10 cellular contexts compared by ENCODE assay signal in the genomic region with DNA sequence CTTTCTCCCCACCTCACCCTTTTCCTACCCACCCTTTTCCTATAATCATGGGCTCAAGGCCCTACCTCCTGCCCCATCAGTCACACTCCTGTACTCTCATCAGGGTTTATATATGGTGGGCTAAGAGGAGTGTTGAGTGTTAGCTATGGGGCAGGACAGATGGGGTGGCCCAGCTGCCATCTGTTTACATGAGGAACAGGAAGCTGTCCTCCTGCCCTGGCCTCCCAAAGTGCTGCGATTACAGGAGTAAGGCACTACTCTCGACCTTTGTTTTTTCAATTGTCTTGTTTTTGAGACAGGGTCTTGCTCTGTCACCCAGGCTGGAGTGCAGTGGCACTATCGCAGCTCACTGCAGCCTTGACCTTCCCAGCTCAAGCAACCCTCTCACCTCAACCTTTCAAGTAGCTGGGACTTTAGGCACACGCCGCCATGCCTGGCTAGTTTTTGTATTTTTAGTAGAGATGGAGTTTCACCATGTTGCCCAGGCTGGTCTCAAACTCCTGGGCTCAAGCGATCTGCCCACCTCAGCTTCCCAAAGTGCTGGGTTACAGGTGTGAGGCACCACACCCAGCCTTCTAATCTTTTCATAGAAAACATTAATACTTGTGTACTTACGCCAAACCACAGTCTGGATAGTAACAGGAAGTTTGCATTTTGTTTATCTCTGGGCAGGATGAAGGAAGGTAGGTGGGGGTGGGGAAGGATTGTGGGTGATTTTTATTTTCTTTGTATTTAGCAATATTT. TPM values are rescaled to one million over a fixed set of nuclear protein-coding genes. Genes with fewer than 3 reads are reported as not detected.
DNase-seq lines count a peak whose midpoint lies in the region; ATAC-seq, FAIRE-seq and TF ChIP-seq lines count a peak whose summit lies in the region.
"Had no signal": no experiment of that assay in that cellular context is flagged by ENCODE, and none has a peak within 500 bp of the region (broad histone marks: within the 10 kb centered on the region; RNA-seq: fewer than 3 reads in every experiment).

No MANE protein-coding gene starts in this region.

- no peak overlapping the region for H2AFZ ChIP-seq in HepG2 (ENCODE audit: low read length)

- H3K4me3 Mint-ChIP-seq in T-helper 1 cell treated with Interleukin-12 subunit alpha and Interleukin-12 subunit beta and Interleukin-4 antibody, amounts not matched to agents 30 μg/mL and 1 μg/mL, for 36 hours = peak overlapping the region; percentile 91
- peak overlapping the region; percentile 88 to 91 (median 89) for H3K4me3 Mint-ChIP-seq in immature natural killer cell

- WGBS in HepG2 (ENCODE audit: low lambda C conversion rate) = 50% methylated on average over 7 of the region's 7 CpGs
- 78% methylated on average over 7 of the region's 7 CpGs for WGBS in right lobe of liver (ENCODE audit: insufficient coverage, low coverage, low lambda C conversion rate, missing lambda C conversion rate)
- 73 to 81% methylated on average over 7 of the region's 7 CpGs for WGBS in upper lobe of left lung, 2 donors

- TF ChIP-seq CTCF in HepG2 (CRISPR knock-in tag; IDR thresholded peaks at IDR 0.05) = no peak
- no peak for TF ChIP-seq CTCF in right lobe of liver (IDR thresholded peaks at IDR 0.05)
- TF ChIP-seq CTCF in coronary artery (IDR thresholded peaks at IDR 0.05) = no peak
- TF ChIP-seq CTCF in upper lobe of left lung (IDR thresholded peaks at IDR 0.05) = no peak

- no peaks in the 10 kb centered on the region for H3K27me3 Mint-ChIP-seq in T-helper 1 cell treated with Interleukin-12 subunit alpha and Interleukin-12 subunit beta and Interleukin-4 antibody, amounts not matched to agents 30 μg/mL and 1 μg/mL, for 36 hours (ENCODE audit: low read depth)
- H3K27me3 Mint-ChIP-seq in immature natural killer cell (ENCODE audit: low read depth in 3 of 3) = peaks cover 10 to 18% (median 14%) of the 10 kb centered on the region in 3 donors

- peak overlapping the region; percentile 26; the same call in 1 of the 2 replicates for H3K4me2 ChIP-seq in HepG2 (ENCODE audit: low read depth, low read length)

- TF ChIP-seq POLR2A in HepG2 (IDR thresholded peaks at IDR 0.05; ENCODE audit: insufficient read depth in 1 of 2, low read depth in 2 of 2, low read length in 2 of 2) (no peak), right lobe of liver (IDR thresholded peaks at IDR 0.05) (no peak), upper lobe of left lung (IDR thresholded peaks at IDR 0.05) (no peak)

- peaks cover 45% of the 10 kb centered on the region for H3K4me1 ChIP-seq in HepG2 (ENCODE audit: insufficient read depth, low read length)
- peaks cover 0 to 26% (median 10%) of the 10 kb centered on the region in 4 donors for H3K4me1 ChIP-seq in right lobe of liver
- peaks cover 44 to 67% (median 50%) of the 10 kb centered on the region in 4 donors for H3K4me1 ChIP-seq in upper lobe of left lung

- H4K20me1 ChIP-seq in HepG2 (ENCODE audit: insufficient read depth, low read length) = no peaks in the 10 kb centered on the region

- H3K9me3 ChIP-seq in HepG2 (ENCODE audit: low read length) (no peaks in the 10 kb centered on the region), right lobe of liver (no peaks in the 10 kb centered on the region), upper lobe of left lung (no peaks in the 10 kb centered on the region)

- BruUV-seq in HepG2 (replicated peaks; lab: Mats Ljungman, UMichigan) = no TSS peak

- peaks cover 54% of the 10 kb centered on the region for H3K4me1 Mint-ChIP-seq in T-helper 1 cell treated with Interleukin-12 subunit alpha and Interleukin-12 subunit beta and Interleukin-4 antibody, amounts not matched to agents 30 μg/mL and 1 μg/mL, for 36 hours (ENCODE audit: low read depth)
- H3K4me1 Mint-ChIP-seq in immature natural killer cell = peaks cover 38 to 40% of the 10 kb centered on the region in 2 donors

- POLR2A ChIA-PET in HepG2 (lab: Yijun Ruan, JAX) = interaction anchor here (1.0 to 5.7 kb wide), 5 partner anchors 12 to 140 kb away, joined by 3 to 54 read pairs (median 3); a partner anchor contains a TSS

- H3K36me3 ChIP-seq in HepG2 (replicated peaks in 1 of 2; ENCODE audit: control insufficient read depth in 1 of 2, insufficient read depth in 2 of 2, low read length in 2 of 2) = no peaks in the 10 kb centered on the region
- H3K36me3 ChIP-seq in right lobe of liver = no peaks in the 10 kb centered on the region
- H3K36me3 ChIP-seq in upper lobe of left lung = no peaks in the 10 kb centered on the region

- in situ Hi-C loops in HepG2 (cut with HindIII; ENCODE audit: extremely low pct_ligation_motif_present, low pct_unique_long_range_greater_than_20kb) = loop anchor here (5.0 kb wide), 2 partner anchors 141 to 181 kb away; no protein-coding TSS in a partner anchor

- H3K27ac Mint-ChIP-seq in T-helper 1 cell treated with Interleukin-12 subunit alpha and Interleukin-12 subunit beta and Interleukin-4 antibody, amounts not matched to agents 30 μg/mL and 1 μg/mL, for 36 hours = peak overlapping the region; percentile 99
- peak overlapping the region; percentile 68 to 92 (median 78) for H3K27ac Mint-ChIP-seq in immature natural killer cell

- no peak for TF ChIP-seq EP300 in HepG2 (IDR thresholded peaks at IDR 0.05; ENCODE audit: low read depth in 2 of 2, low read length in 2 of 2)
- no peak for TF ChIP-seq EP300 in HepG2 (CRISPR knock-in tag; IDR thresholded peaks at IDR 0.05; ENCODE audit: borderline replicate concordance)
- no peak for TF ChIP-seq EP300 in upper lobe of left lung (IDR thresholded peaks at IDR 0.05)

- no peak overlapping the region for H3K27ac ChIP-seq in HepG2 (ENCODE audit: extremely low read length, insufficient read depth, low read length)
- H3K27ac ChIP-seq in right lobe of liver = no peak overlapping the region
- H3K27ac ChIP-seq in coronary artery = no peak overlapping the region
- H3K27ac ChIP-seq in upper lobe of left lung = peak overlapping the region in 2 of 4 donors; percentile 86 to 92

- FAIRE-seq in HepG2 (lab: Jason Lieb, UNC) = no peak

- ATAC-seq in HepG2 (no peak), right lobe of liver (no peak), HG03378 (IDR thresholded peaks at IDR 0.05; ENCODE audit: unreplicated experiment) (no peak), upper lobe of left lung (ENCODE audit: low FRiP score in 2 of 2) (no peak), HG02884 (IDR thresholded peaks at IDR 0.05; ENCODE audit: unreplicated experiment) (no peak)

- TF ChIP-seq RAD21 in HepG2 (CRISPR knock-in tag; IDR thresholded peaks at IDR 0.05) = no peak

- no peak overlapping the region for H3K4me3 ChIP-seq in HepG2 (replicated peaks in 1 of 3; ENCODE audit: insufficient read depth in 1 of 3, low read depth in 2 of 3, low read length in 3 of 3)
- H3K4me3 ChIP-seq in right lobe of liver = no peak overlapping the region
- H3K4me3 ChIP-seq in coronary artery = no peak overlapping the region
- H3K4me3 ChIP-seq in upper lobe of left lung = peak overlapping the region in 1 of 4 donors; percentile 79

- peaks cover 4% of the 10 kb centered on the region in 2 experiments; a peak in 2 of 5 replicates for H3K27me3 ChIP-seq in HepG2 (ENCODE audit: control insufficient read depth in 1 of 2, insufficient read depth in 2 of 2, low read length in 2 of 2)
- H3K27me3 ChIP-seq in right lobe of liver = no peaks in the 10 kb centered on the region
- H3K27me3 ChIP-seq in upper lobe of left lung = peaks cover 0 to 5% (median 0%) of the 10 kb centered on the region in 4 donors

- H3K79me2 ChIP-seq in HepG2 (ENCODE audit: insufficient read depth, low read length) = no peaks in the 10 kb centered on the region

- intact Hi-C loops in HepG2 (cut with micrococcal nuclease; ENCODE audit: unreplicated experiment) (loop anchor here (5.0 to 10.0 kb wide), 2 partner anchors 201 to 263 kb away; no protein-coding TSS in a partner anchor), right lobe of liver (cut with DNase I) (loop anchor here (5.0 to 10.0 kb wide), 4 partner anchors 53 to 186 kb away; a partner anchor contains a TSS)

- H3K9ac ChIP-seq in HepG2 (ENCODE audit: insufficient read depth, low read depth, low read length) = no peak overlapping the region

- H3K36me3 Mint-ChIP-seq in T-helper 1 cell treated with Interleukin-12 subunit alpha and Interleukin-12 subunit beta and Interleukin-4 antibody, amounts not matched to agents 30 μg/mL and 1 μg/mL, for 36 hours (ENCODE audit: low read depth) = peaks cover 39% of the 10 kb centered on the region
- no peaks in the 10 kb centered on the region for H3K36me3 Mint-ChIP-seq in immature natural killer cell

- no peak for DNase-seq in HepG2 (ENCODE audit: low spot score)
- DNase-seq in right lobe of liver = no peak
- DNase-seq in immature natural killer cell = no peak
- no peak for DNase-seq in coronary artery (ENCODE audit: low spot score)
- DNase-seq in upper lobe of left lung = no peak
- DNase-seq: cortex of kidney, NCI-H446 treated with DMSO at 0.1 percent for 48 hours had no signal

- CTCF ChIA-PET in HepG2 (lab: Yijun Ruan, JAX; ENCODE audit: low intra/inter-chr PET ratio, low total read pairs) = interaction anchor here (1.1 kb wide), 1 partner anchor 27 kb away, joined by 3 read pairs; no protein-coding TSS in a partner anchor

- H3K9me3 Mint-ChIP-seq in T-helper 1 cell treated with Interleukin-12 subunit alpha and Interleukin-12 subunit beta and Interleukin-4 antibody, amounts not matched to agents 30 μg/mL and 1 μg/mL, for 36 hours = no peaks in the 10 kb centered on the region
- H3K9me3 Mint-ChIP-seq in immature natural killer cell = peaks cover 0 to 2% (median 0%) of the 10 kb centered on the region in 6 donors

RNA-seq across cellular contexts. Expression of a gene that starts 1.6 kb away (rescaled TPM):
- total RNA-seq in HepG2 (2016; rRNA removed; fragmentation: Illumina TruSeq; extraction: Trizol) (6.2 and 7.8 TPM in 2 replicates), right lobe of liver (10 to 100 TPM in 4 of 6 experiments, 1 to 10 TPM in 2; 9.5 to 16.3 (median 10.6) TPM), upper lobe of left lung (10 to 100 TPM; 29.9 to 49.2 (median 35.6) TPM)
- 3.2 TPM in 2 replicates for total RNA-seq in HepG2 (2016; cell fraction: cytosol; rRNA removed; fragmentation: Illumina TruSeq; extraction: Trizol; ENCODE audit: low read depth)
- 6.8 and 9.0 TPM in 2 replicates for total RNA-seq in HepG2 (2016; cell fraction: insoluble cytoplasmic fraction; rRNA removed; fragmentation: Illumina TruSeq; extraction: Trizol)
- total RNA-seq in HepG2 (2016; cell fraction: membrane; rRNA removed; fragmentation: Illumina TruSeq; extraction: Trizol) = 4.6 and 4.9 TPM in 2 replicates
- 4.8 and 4.9 TPM in 2 replicates for total RNA-seq in HepG2 (2016; cell fraction: nucleus; rRNA removed; fragmentation: Illumina TruSeq; extraction: Trizol)
- polyA plus RNA-seq in HepG2 (2011; rRNA removed) (8.2 and 10.3 TPM in 2 replicates), immature natural killer cell (10 to 100 TPM; 44.9 to 53.7 (median 49.4) TPM)
- 9.8 and 13.8 TPM in 2 replicates for polyA plus RNA-seq in HepG2 (2011; cell fraction: cytosol; rRNA removed)
- 22.9 and 28.2 TPM in 2 replicates for polyA plus RNA-seq in HepG2 (2011; cell fraction: nucleus; rRNA removed)
- polyA plus RNA-seq in HepG2 (2012) = 5.3 TPM in 2 replicates
- 3.1 and 3.6 TPM in 2 replicates for polyA plus RNA-seq in HepG2 (2016; cell fraction: cytosol; fragmentation: Illumina TruSeq; extraction: Trizol; ENCODE audit: low read depth)
- polyA plus RNA-seq in HepG2 (2016; cell fraction: insoluble cytoplasmic fraction; fragmentation: Illumina TruSeq; extraction: Trizol; ENCODE audit: low read depth) = 5.3 and 5.9 TPM in 2 replicates
- polyA plus RNA-seq in HepG2 (2016; cell fraction: membrane; fragmentation: Illumina TruSeq; extraction: Trizol; ENCODE audit: low read depth) = 3.2 and 3.8 TPM in 2 replicates
- 11.5 and 13.8 TPM in 2 replicates for polyA plus RNA-seq in HepG2 (2016; cell fraction: nucleus; fragmentation: Illumina TruSeq; extraction: Trizol; ENCODE audit: insufficient read depth, low read depth)
- polyA minus RNA-seq in HepG2 (2011; rRNA and poly(A)+ RNA removed; ENCODE audit: low replicate concordance) = 3.4 and 5.6 TPM in 2 replicates
- 4.1 and 5.0 TPM in 2 replicates for polyA minus RNA-seq in HepG2 (2011; cell fraction: cytosol; rRNA and poly(A)+ RNA removed)
- polyA minus RNA-seq in HepG2 (2011; cell fraction: nucleus; rRNA and poly(A)+ RNA removed) = 5.0 TPM in 2 replicates

RNA-seq across cellular contexts. Expression of a gene that starts 1.7 kb away (rescaled TPM):
- 1.5 and 3.9 TPM in 2 replicates for total RNA-seq in HepG2 (2016; rRNA removed; fragmentation: Illumina TruSeq; extraction: Trizol)
- 0.81 and 0.88 TPM in 2 replicates for total RNA-seq in HepG2 (2016; cell fraction: cytosol; rRNA removed; fragmentation: Illumina TruSeq; extraction: Trizol; ENCODE audit: low read depth)
- 1.2 and 3.5 TPM in 2 replicates for total RNA-seq in HepG2 (2016; cell fraction: insoluble cytoplasmic fraction; rRNA removed; fragmentation: Illumina TruSeq; extraction: Trizol)
- 1.9 and 2.3 TPM in 2 replicates for total RNA-seq in HepG2 (2016; cell fraction: membrane; rRNA removed; fragmentation: Illumina TruSeq; extraction: Trizol)
- 4.6 and 4.8 TPM in 2 replicates for total RNA-seq in HepG2 (2016; cell fraction: nucleus; rRNA removed; fragmentation: Illumina TruSeq; extraction: Trizol)
- 9.3 and 10.9 TPM in 2 replicates for polyA plus RNA-seq in HepG2 (2011; rRNA removed)
- polyA plus RNA-seq in HepG2 (2011; cell fraction: cytosol; rRNA removed) = 3.2 and 6.0 TPM in 2 replicates
- 173 and 222 TPM in 2 replicates for polyA plus RNA-seq in HepG2 (2011; cell fraction: nucleus; rRNA removed)
- polyA plus RNA-seq in HepG2 (2012) = 5.8 and 7.5 TPM in 2 replicates
- polyA plus RNA-seq in HepG2 (2016; cell fraction: cytosol; fragmentation: Illumina TruSeq; extraction: Trizol; ENCODE audit: low read depth) = 0.17 and 0.29 TPM in 2 replicates
- 2.0 and 2.2 TPM in 2 replicates for polyA plus RNA-seq in HepG2 (2016; cell fraction: insoluble cytoplasmic fraction; fragmentation: Illumina TruSeq; extraction: Trizol; ENCODE audit: low read depth)
- 0.58 and 0.92 TPM in 2 replicates for polyA plus RNA-seq in HepG2 (2016; cell fraction: membrane; fragmentation: Illumina TruSeq; extraction: Trizol; ENCODE audit: low read depth)
- 9.5 and 16.0 TPM in 2 replicates for polyA plus RNA-seq in HepG2 (2016; cell fraction: nucleus; fragmentation: Illumina TruSeq; extraction: Trizol; ENCODE audit: insufficient read depth, low read depth)
- 4.6 and 9.2 TPM in 2 replicates for polyA minus RNA-seq in HepG2 (2011; rRNA and poly(A)+ RNA removed; ENCODE audit: low replicate concordance)
- 2.9 and 3.2 TPM in 2 replicates for polyA minus RNA-seq in HepG2 (2011; cell fraction: cytosol; rRNA and poly(A)+ RNA removed)
- polyA minus RNA-seq in HepG2 (2011; cell fraction: nucleus; rRNA and poly(A)+ RNA removed) = 19.1 and 22.3 TPM in 2 replicates
- 10 to 100 TPM in 4 of 6 experiments, 1 to 10 TPM in 2; 6.1 to 15.0 (median 11.6) TPM for total RNA-seq in right lobe of liver
- 1 to 10 TPM; 3.8 to 7.4 (median 5.7) TPM for polyA plus RNA-seq in immature natural killer cell
- total RNA-seq in upper lobe of left lung = 100 to 1,000 TPM in 1 of 6 donors, 10 to 100 TPM in 5; 24.0 to 114 (median 28.5) TPM

RNA-seq across cellular contexts. Expression of a gene that starts 6.5 kb away (rescaled TPM):
- total RNA-seq in HepG2 (2016; rRNA removed; fragmentation: Illumina TruSeq; extraction: Trizol) (0.41 and 3.5 TPM in 2 replicates), right lobe of liver (10 to 100 TPM; 10.4 to 44.1 (median 30.1) TPM), upper lobe of left lung (100 to 1,000 TPM in 2 of 6 donors, 10 to 100 TPM in 4; 33.4 to 784 (median 70.1) TPM)
- 0.44 and 1.0 TPM in 2 replicates for total RNA-seq in HepG2 (2016; cell fraction: cytosol; rRNA removed; fragmentation: Illumina TruSeq; extraction: Trizol; ENCODE audit: low read depth)
- total RNA-seq in HepG2 (2016; cell fraction: insoluble cytoplasmic fraction; rRNA removed; fragmentation: Illumina TruSeq; extraction: Trizol) = 0.79 and 3.2 TPM in 2 replicates
- total RNA-seq in HepG2 (2016; cell fraction: membrane; rRNA removed; fragmentation: Illumina TruSeq; extraction: Trizol) = 0.59 and 0.68 TPM in 2 replicates
- 4.6 and 5.3 TPM in 2 replicates for total RNA-seq in HepG2 (2016; cell fraction: nucleus; rRNA removed; fragmentation: Illumina TruSeq; extraction: Trizol)
- polyA plus RNA-seq in HepG2 (2011; rRNA removed) (16.9 and 17.9 TPM in 2 replicates), immature natural killer cell (not detected)
- 1.8 and 2.3 TPM in 2 replicates for polyA plus RNA-seq in HepG2 (2011; cell fraction: cytosol; rRNA removed)
- 319 and 364 TPM in 2 replicates for polyA plus RNA-seq in HepG2 (2011; cell fraction: nucleus; rRNA removed)
- 12.3 and 18.7 TPM in 2 replicates for polyA plus RNA-seq in HepG2 (2012)
- 0.77 TPM in 1 of 2 replicates, not detected in the other for polyA plus RNA-seq in HepG2 (2016; cell fraction: cytosol; fragmentation: Illumina TruSeq; extraction: Trizol; ENCODE audit: low read depth)
- polyA plus RNA-seq in HepG2 (2016; cell fraction: insoluble cytoplasmic fraction; fragmentation: Illumina TruSeq; extraction: Trizol; ENCODE audit: low read depth) = 0.87 and 1.1 TPM in 2 replicates
- 0.36 and 0.41 TPM in 2 replicates for polyA plus RNA-seq in HepG2 (2016; cell fraction: membrane; fragmentation: Illumina TruSeq; extraction: Trizol; ENCODE audit: low read depth)
- polyA plus RNA-seq in HepG2 (2016; cell fraction: nucleus; fragmentation: Illumina TruSeq; extraction: Trizol; ENCODE audit: insufficient read depth, low read depth) = 18.4 and 20.6 TPM in 2 replicates
- 7.7 and 14.1 TPM in 2 replicates for polyA minus RNA-seq in HepG2 (2011; rRNA and poly(A)+ RNA removed; ENCODE audit: low replicate concordance)
- 1.1 TPM in 1 of 2 replicates, not detected in the other for polyA minus RNA-seq in HepG2 (2011; cell fraction: cytosol; rRNA and poly(A)+ RNA removed)
- polyA minus RNA-seq in HepG2 (2011; cell fraction: nucleus; rRNA and poly(A)+ RNA removed) = 19.5 and 25.2 TPM in 2 replicates

RNA-seq across cellular contexts. Expression of a gene that starts 7.3 kb away (rescaled TPM):
- total RNA-seq in HepG2 (2016; rRNA removed; fragmentation: Illumina TruSeq; extraction: Trizol) = 1.5 and 3.1 TPM in 2 replicates
- 0.61 and 0.79 TPM in 2 replicates for total RNA-seq in HepG2 (2016; cell fraction: cytosol; rRNA removed; fragmentation: Illumina TruSeq; extraction: Trizol; ENCODE audit: low read depth)
- total RNA-seq in HepG2 (2016; cell fraction: insoluble cytoplasmic fraction; rRNA removed; fragmentation: Illumina TruSeq; extraction: Trizol) = 1.5 and 2.9 TPM in 2 replicates
- total RNA-seq in HepG2 (2016; cell fraction: membrane; rRNA removed; fragmentation: Illumina TruSeq; extraction: Trizol) = 1.8 and 2.1 TPM in 2 replicates
- 1.8 and 2.5 TPM in 2 replicates for total RNA-seq in HepG2 (2016; cell fraction: nucleus; rRNA removed; fragmentation: Illumina TruSeq; extraction: Trizol)
- 1.2 and 1.5 TPM in 2 replicates for polyA plus RNA-seq in HepG2 (2011; rRNA removed)
- 1.4 and 1.9 TPM in 2 replicates for polyA plus RNA-seq in HepG2 (2011; cell fraction: cytosol; rRNA removed)
- 2.0 and 2.5 TPM in 2 replicates for polyA plus RNA-seq in HepG2 (2011; cell fraction: nucleus; rRNA removed)
- 0.80 and 0.82 TPM in 2 replicates for polyA plus RNA-seq in HepG2 (2012)
- polyA plus RNA-seq in HepG2 (2016; cell fraction: cytosol; fragmentation: Illumina TruSeq; extraction: Trizol; ENCODE audit: low read depth) = 0.38 and 0.54 TPM in 2 replicates
- polyA plus RNA-seq in HepG2 (2016; cell fraction: insoluble cytoplasmic fraction; fragmentation: Illumina TruSeq; extraction: Trizol; ENCODE audit: low read depth) = 1.9 and 2.0 TPM in 2 replicates
- 1.3 and 1.7 TPM in 2 replicates for polyA plus RNA-seq in HepG2 (2016; cell fraction: membrane; fragmentation: Illumina TruSeq; extraction: Trizol; ENCODE audit: low read depth)
- polyA plus RNA-seq in HepG2 (2016; cell fraction: nucleus; fragmentation: Illumina TruSeq; extraction: Trizol; ENCODE audit: insufficient read depth, low read depth) = 4.0 and 4.3 TPM in 2 replicates
- 2.8 and 8.7 TPM in 2 replicates for polyA minus RNA-seq in HepG2 (2011; rRNA and poly(A)+ RNA removed; ENCODE audit: low replicate concordance)
- 0.99 and 1.1 TPM in 2 replicates for polyA minus RNA-seq in HepG2 (2011; cell fraction: cytosol; rRNA and poly(A)+ RNA removed)
- polyA minus RNA-seq in HepG2 (2011; cell fraction: nucleus; rRNA and poly(A)+ RNA removed) = 0.99 and 1.7 TPM in 2 replicates
- total RNA-seq in right lobe of liver = 1 to 10 TPM in 5 of 6 experiments, under 1 TPM in 1; 0.95 to 3.9 (median 1.7) TPM
- under 1 TPM in 2 of 3 donors, not detected in 1; 0.13 to 0.18 TPM for polyA plus RNA-seq in immature natural killer cell
- 10 to 100 TPM in 5 of 6 donors, 1 to 10 TPM in 1; 6.3 to 20.8 (median 17.7) TPM for total RNA-seq in upper lobe of left lung

RNA-seq across cellular contexts. Expression of a gene that starts 12.3 kb away (rescaled TPM):
- total RNA-seq in HepG2 (2016; rRNA removed; fragmentation: Illumina TruSeq; extraction: Trizol) (3.1 and 5.7 TPM in 2 replicates), right lobe of liver (10 to 100 TPM; 21.5 to 44.3 (median 28.1) TPM), upper lobe of left lung (100 to 1,000 TPM in 1 of 6 donors, 10 to 100 TPM in 5; 36.5 to 135 (median 58.0) TPM)
- total RNA-seq in HepG2 (2016; cell fraction: cytosol; rRNA removed; fragmentation: Illumina TruSeq; extraction: Trizol; ENCODE audit: low read depth) = 0.91 and 1.1 TPM in 2 replicates
- 3.8 and 4.1 TPM in 2 replicates for total RNA-seq in HepG2 (2016; cell fraction: insoluble cytoplasmic fraction; rRNA removed; fragmentation: Illumina TruSeq; extraction: Trizol)
- 2.1 and 2.2 TPM in 2 replicates for total RNA-seq in HepG2 (2016; cell fraction: membrane; rRNA removed; fragmentation: Illumina TruSeq; extraction: Trizol)
- total RNA-seq in HepG2 (2016; cell fraction: nucleus; rRNA removed; fragmentation: Illumina TruSeq; extraction: Trizol) = 2.7 and 3.0 TPM in 2 replicates
- polyA plus RNA-seq in HepG2 (2011; rRNA removed) (20.5 and 23.3 TPM in 2 replicates), immature natural killer cell (under 1 TPM in 2 of 3 donors, not detected in 1; 0.18 to 0.47 TPM)
- 9.2 and 14.1 TPM in 2 replicates for polyA plus RNA-seq in HepG2 (2011; cell fraction: cytosol; rRNA removed)
- 78.8 and 95.6 TPM in 2 replicates for polyA plus RNA-seq in HepG2 (2011; cell fraction: nucleus; rRNA removed)
- polyA plus RNA-seq in HepG2 (2012) = 23.5 and 26.3 TPM in 2 replicates
- polyA plus RNA-seq in HepG2 (2016; cell fraction: cytosol; fragmentation: Illumina TruSeq; extraction: Trizol; ENCODE audit: low read depth) = 1.1 and 1.3 TPM in 2 replicates
- polyA plus RNA-seq in HepG2 (2016; cell fraction: insoluble cytoplasmic fraction; fragmentation: Illumina TruSeq; extraction: Trizol; ENCODE audit: low read depth) = 3.6 TPM in 2 replicates
- 2.3 and 2.9 TPM in 2 replicates for polyA plus RNA-seq in HepG2 (2016; cell fraction: membrane; fragmentation: Illumina TruSeq; extraction: Trizol; ENCODE audit: low read depth)
- 18.2 and 26.0 TPM in 2 replicates for polyA plus RNA-seq in HepG2 (2016; cell fraction: nucleus; fragmentation: Illumina TruSeq; extraction: Trizol; ENCODE audit: insufficient read depth, low read depth)
- polyA minus RNA-seq in HepG2 (2011; rRNA and poly(A)+ RNA removed; ENCODE audit: low replicate concordance) = 5.4 and 16.0 TPM in 2 replicates
- 2.8 and 3.7 TPM in 2 replicates for polyA minus RNA-seq in HepG2 (2011; cell fraction: cytosol; rRNA and poly(A)+ RNA removed)
- polyA minus RNA-seq in HepG2 (2011; cell fraction: nucleus; rRNA and poly(A)+ RNA removed) = 14.3 and 16.3 TPM in 2 replicates
